17 cellular contexts compared by ENCODE assay signal in the genomic region with DNA sequence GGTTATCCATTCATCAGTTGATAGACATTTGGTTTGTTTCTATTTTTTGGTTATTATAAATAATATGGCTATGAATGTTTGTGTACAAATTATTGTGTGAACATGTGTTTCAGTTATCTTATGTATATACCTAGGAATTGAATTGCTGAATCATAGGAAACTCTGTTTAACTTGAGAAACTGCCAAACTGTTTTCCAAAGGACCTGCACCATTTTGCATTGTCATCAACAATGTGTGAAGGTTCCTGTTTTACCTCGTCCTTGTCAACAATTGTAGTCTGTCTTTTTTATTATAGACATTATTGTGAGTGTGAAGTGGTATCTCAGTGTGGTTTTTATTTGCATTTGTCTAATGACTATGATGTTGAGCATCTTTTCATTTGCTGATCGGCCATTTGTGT. TPM values are rescaled to one million over a fixed set of nuclear protein-coding genes. Genes with fewer than 3 reads are reported as not detected.
A peak's percentile ranks its signal among the peaks of the same experiment; 100 is the strongest.
DNase-seq lines count a peak whose midpoint lies in the region; ATAC-seq and TF ChIP-seq lines count a peak whose summit lies in the region.
"Had no signal": no experiment of that assay in that cellular context is flagged by ENCODE, and none has a peak within 500 bp of the region (broad histone marks: within the 10 kb centered on the region; RNA-seq: fewer than 3 reads in every experiment).

No MANE protein-coding gene starts in this region.

- no peaks in the 10 kb centered on the region for H3K9me2 ChIP-seq in PC-3 (replicated peaks; ENCODE audit: low read length)

- TF ChIP-seq POLR2A in erythroblast (IDR thresholded peaks at IDR 0.05; ENCODE audit: low read length) (no peak), upper lobe of left lung (IDR thresholded peaks at IDR 0.05) (no peak)

- H3K4me3 ChIP-seq in cardiac muscle cell: no peak overlapping the region
- no peak overlapping the region for H3K4me3 ChIP-seq in PC-3 (ENCODE audit: low read length)
- no peak overlapping the region for H3K4me3 ChIP-seq in upper lobe of left lung
- H3K4me3 ChIP-seq: GM12878, SJCRH30 had no signal

- DNase-seq in cardiac muscle cell (ENCODE audit: low read depth in 1 of 2, low spot score in 1 of 2): no peak
- no peak for DNase-seq in cardiac septum (ENCODE audit: low spot score)
- DNase-seq in NCI-H345 treated with DMSO at 0.1 percent for 48 hours (lab: John Stamatoyannopoulos, UW; ENCODE audit: unreplicated experiment): peak; percentile 19
- peak; percentile 54 for DNase-seq in PC-3
- DNase-seq in caudate nucleus (lab: John Stamatoyannopoulos, UW): no peak
- no peak for DNase-seq in erythroblast (lab: John Stamatoyannopoulos, UW)
- no peak for DNase-seq in NCI-H2196 treated with DMSO at 0.1 percent for 48 hours (lab: John Stamatoyannopoulos, UW; ENCODE audit: unreplicated experiment)
- no peak for DNase-seq in upper lobe of left lung
- DNase-seq: Caco-2; CD4-positive, alpha-beta T cell; EL; GOT3; NCI-H1105 treated with DMSO at 0.1 percent for 48 hours; NCI-H1694; NCI-H226; SJCRH30 had no signal

- H3K9me3 ChIP-seq in cardiac muscle cell (ENCODE audit: low read depth) (no peaks in the 10 kb centered on the region), PC-3 (ENCODE audit: low read length) (peaks cover 20% of the 10 kb centered on the region), upper lobe of left lung (peaks cover 3 to 23% (median 9%) of the 10 kb centered on the region in 4 donors)

- BruUV-seq in PC-3 (replicated peaks; lab: Mats Ljungman, UMichigan): no TSS peak

- no peak for TF ChIP-seq EP300 in upper lobe of left lung (IDR thresholded peaks at IDR 0.05)

- no peaks in the 10 kb centered on the region for H4K20me1 ChIP-seq in PC-3 (ENCODE audit: low read length)

- no peaks in the 10 kb centered on the region for H3F3A ChIP-seq in PC-3 (ENCODE audit: low read length, unreplicated experiment)

- peaks cover 32% of the 10 kb centered on the region for H3K79me2 ChIP-seq in PC-3 (ENCODE audit: low read length)

- H2AFZ ChIP-seq in PC-3 (ENCODE audit: low read length): no peak overlapping the region

- H3K36me3 ChIP-seq in cardiac muscle cell (peaks cover 75% of the 10 kb centered on the region), PC-3 (ENCODE audit: low read depth, low read length) (peaks cover 72% of the 10 kb centered on the region), upper lobe of left lung (peaks cover 0 to 24% (median 8%) of the 10 kb centered on the region in 4 donors)

- POLR2A ChIA-PET in PC-3 (lab: Charles Lee; ENCODE audit: unreplicated experiment): no interaction called here

- no peak overlapping the region for H3K4me2 ChIP-seq in PC-3 (ENCODE audit: low read length)

- H3K27me3 ChIP-seq in cardiac muscle cell (no peaks in the 10 kb centered on the region), PC-3 (ENCODE audit: low read length) (no peaks in the 10 kb centered on the region), upper lobe of left lung (no peaks in the 10 kb centered on the region)
- H3K27me3 ChIP-seq: SJCRH30 had no signal

- no peak overlapping the region for H3K9ac ChIP-seq in PC-3 (ENCODE audit: low read length)

- CTCF ChIA-PET in PC-3 (lab: Charles Lee): no interaction called here

- intact Hi-C loops in cardiac septum (cut with DNase I) (no loop called here), PC-3 (cut with micrococcal nuclease) (no loop called here)

- ATAC-seq in PC-3: peak; percentile 22
- no peak for ATAC-seq in upper lobe of left lung (ENCODE audit: low FRiP score in 2 of 2)
- ATAC-seq: GM12878 had no signal

- peaks cover 8% of the 10 kb centered on the region for H3K4me1 ChIP-seq in cardiac muscle cell (ENCODE audit: low read depth)
- no peaks in the 10 kb centered on the region for H3K4me1 ChIP-seq in PC-3 (ENCODE audit: insufficient read depth, low read length)
- H3K4me1 ChIP-seq in upper lobe of left lung: no peaks in the 10 kb centered on the region
- H3K4me1 ChIP-seq: Caco-2, SJCRH30 had no signal

- WGBS in upper lobe of left lung, 2 donors: 68 to 73% methylated on average over 2 of the region's 2 CpGs

- peak overlapping the region; percentile 69 for H3K27ac ChIP-seq in cardiac muscle cell
- H3K27ac ChIP-seq in PC-3 (ENCODE audit: low read length): no peak overlapping the region
- H3K27ac ChIP-seq in caudate nucleus (ENCODE audit: low read depth, low read length): no peak overlapping the region
- no peak overlapping the region for H3K27ac ChIP-seq in upper lobe of left lung
- H3K27ac ChIP-seq: SJCRH30 had no signal

- TF ChIP-seq CTCF in cardiac muscle cell (IDR thresholded peaks at IDR 0.05; ENCODE audit: low read depth, low read length): no peak
- no peak for TF ChIP-seq CTCF in PC-3 (conservative IDR thresholded peaks at IDR 0.05; ENCODE audit: low read depth, low read length)
- TF ChIP-seq CTCF in upper lobe of left lung (IDR thresholded peaks at IDR 0.05): no peak

RNA-seq across cellular contexts. Expression of a gene that starts 17.1 kb away (rescaled TPM):
- total RNA-seq in cardiac muscle cell (619 and 1,005 TPM in 2 replicates), cardiac septum (46.2 TPM), PC-3 (2014; rRNA removed) (45.8 and 66.3 TPM in 2 replicates), upper lobe of left lung (10 to 100 TPM in 4 of 6 donors, 1 to 10 TPM in 2; 5.6 to 40.9 (median 13.8) TPM)
- polyA plus RNA-seq in cardiac muscle cell: 383 and 432 TPM in 2 replicates

Comparison
In these comparisons a context has a peak if more than half of its experiments do, and no peak if none do; other contexts are left out.
1. DNase-seq: peak in NCI-H345 treated with DMSO at 0.1 percent for 48 hours (single experiment) and PC-3 (single experiment); none in cardiac muscle cell (0 of 2), cardiac septum (single experiment), caudate nucleus (0 of 61), erythroblast (0 of 2), NCI-H2196 treated with DMSO at 0.1 percent for 48 hours (single experiment) and upper lobe of left lung (0 of 2).